In the genomic region with DNA sequence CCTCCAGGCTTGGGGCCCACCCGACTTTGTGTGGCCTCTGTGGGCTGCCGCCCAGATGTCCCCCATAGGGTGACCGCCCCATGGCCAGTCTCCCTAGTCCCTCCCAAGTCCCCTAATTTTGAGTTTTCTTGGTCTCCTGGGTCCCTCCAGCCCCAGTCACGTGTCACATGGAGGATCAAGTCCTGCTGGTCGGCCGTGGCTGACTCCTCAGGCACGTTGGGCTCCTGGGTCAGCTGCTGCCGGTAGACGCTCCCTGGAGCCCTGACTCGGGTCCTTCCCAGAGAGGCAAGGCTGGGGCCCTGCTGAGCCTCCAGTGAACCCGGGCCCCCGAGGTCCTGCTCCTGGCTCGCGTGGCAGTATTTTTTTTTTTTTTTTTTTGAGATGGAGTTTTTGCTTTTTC, we compare ENCODE assay signal across 4 cellular contexts. TPM values are rescaled to one million over a fixed set of nuclear protein-coding genes. Genes with fewer than 3 reads are reported as not detected.
"Had no signal": no experiment of that assay in that cellular context is flagged by ENCODE, and none has a peak within 500 bp of the region (broad histone marks: within the 10 kb centered on the region; RNA-seq: fewer than 3 reads in every experiment).

No MANE protein-coding gene starts in this region.

RNA-seq across cellular contexts. Expression of a gene that starts 10.2 kb away (rescaled TPM):
- total RNA-seq: myocyte had no signal

RNA-seq across cellular contexts. Expression of a gene that starts 24.2 kb away (rescaled TPM):
- polyA plus RNA-seq: immature natural killer cell; naive thymus-derived CD4-positive, alpha-beta T cell had no signal

RNA-seq across cellular contexts. Expression of a gene that starts 38.6 kb away (rescaled TPM):
- total RNA-seq: mononuclear cell; myocyte; naive thymus-derived CD4-positive, alpha-beta T cell had no signal
- polyA plus RNA-seq: immature natural killer cell; naive thymus-derived CD4-positive, alpha-beta T cell had no signal
